In genomic region chr12:102874819-102875218, GRCh38 we compare ENCODE assay signal across 24 cellular contexts. TPM values are rescaled to one million over a fixed set of nuclear protein-coding genes. Genes with fewer than 3 reads are reported as not detected.
"Had no signal": no experiment of that assay in that cellular context is flagged by ENCODE, and none has a peak within 500 bp of the region (broad histone marks: within the 10 kb centered on the region; RNA-seq: fewer than 3 reads in every experiment).

No MANE protein-coding gene starts in this region.

- H3K36me3 Mint-ChIP-seq: activated naive CD4-positive, alpha-beta T cell treated with anti-CD3 and anti-CD28 coated beads, Interleukin-2, amount 50 U/mL, for 72 hours; memory B cell; naive thymus-derived CD4-positive, alpha-beta T cell; stimulated activated effector memory CD8-positive, alpha-beta T cell treated with anti-CD3 and anti-CD28 coated beads, Interleukin-12 subunit alpha, Interleukin-12 subunit beta, amount 100 ng/mL, for 72 hours had no signal

- H3K4me3 Mint-ChIP-seq: memory B cell; naive thymus-derived CD4-positive, alpha-beta T cell; stimulated activated effector memory CD8-positive, alpha-beta T cell treated with anti-CD3 and anti-CD28 coated beads, Interleukin-12 subunit alpha, Interleukin-12 subunit beta, amount 100 ng/mL, for 72 hours had no signal

- H3K27ac ChIP-seq: esophagus squamous epithelium, left lung, psoas muscle, right lobe of liver, SJCRH30, stomach, VCaP had no signal

- H3K4me3 ChIP-seq: adrenal gland, esophagus squamous epithelium, left lung, psoas muscle, right lobe of liver, SJCRH30, smooth muscle cell, stomach had no signal

- H3K9me3 Mint-ChIP-seq: memory B cell; stimulated activated effector memory CD8-positive, alpha-beta T cell treated with anti-CD3 and anti-CD28 coated beads, Interleukin-12 subunit alpha, Interleukin-12 subunit beta, amount 100 ng/mL, for 72 hours had no signal

- H3K4me1 ChIP-seq: left lung, psoas muscle, right lobe of liver, SJCRH30 had no signal

- ATAC-seq: activated naive CD4-positive, alpha-beta T cell treated with anti-CD3 and anti-CD28 coated beads, Interleukin-2, amount 50 U/mL, for 72 hours; left lung; naive thymus-derived CD4-positive, alpha-beta T cell; psoas muscle; stimulated activated effector memory CD8-positive, alpha-beta T cell treated with anti-CD3 and anti-CD28 coated beads, Interleukin-12 subunit alpha, Interleukin-12 subunit beta, amount 100 ng/mL, for 72 hours had no signal

- H3K27me3 ChIP-seq: adrenal gland, esophagus squamous epithelium, left lung, right lobe of liver, SJCRH30 had no signal

- H3K4me2 ChIP-seq: smooth muscle cell had no signal

- H3K36me3 ChIP-seq: adrenal gland, esophagus squamous epithelium, left lung, SJCRH30, stomach had no signal

- H3K9me3 ChIP-seq: adrenal gland, esophagus squamous epithelium, left lung, psoas muscle, right lobe of liver, SJCRH30, stomach had no signal

- DNase-seq: activated CD4-positive, alpha-beta T cell treated with anti-CD3 and anti-CD28 coated beads, Interleukin-2, amount 50 U/mL, for 1 hour; activated CD4-positive, CD25-positive, alpha-beta regulatory T cell treated with anti-CD3 and anti-CD28 coated beads, Interleukin-2, amount 50 U/mL, for 72 hours; activated CD8-positive, alpha-beta memory T cell treated with anti-CD3 and anti-CD28 coated beads, Interleukin-2, amount 50 U/mL, for 4 hours; activated effector memory CD4-positive, alpha-beta T cell treated with anti-CD3 and anti-CD28 coated beads, Interleukin-2, amount 50 U/mL, for 16 hours; activated T-cell treated with anti-CD3 and anti-CD28 coated beads, Interleukin-2, amount 50 U/mL, for 48 hours; effector CD8-positive, alpha-beta T cell; esophagus squamous epithelium; glutamatergic neuron; left lung; naive thymus-derived CD4-positive, alpha-beta T cell; right lobe of liver; SJCRH30; stimulated activated CD4-positive, alpha-beta T cell treated with anti-CD3 and anti-CD28 coated beads, Interleukin-4, amount 100 ng/mL, for 24 hours; stomach; T-helper 2 cell had no signal

- H3K4me1 Mint-ChIP-seq: stimulated activated effector memory CD8-positive, alpha-beta T cell treated with anti-CD3 and anti-CD28 coated beads, Interleukin-12 subunit alpha, Interleukin-12 subunit beta, amount 100 ng/mL, for 72 hours had no signal

- H3K27ac Mint-ChIP-seq: activated naive CD4-positive, alpha-beta T cell treated with anti-CD3 and anti-CD28 coated beads, Interleukin-2, amount 50 U/mL, for 72 hours; memory B cell; naive thymus-derived CD4-positive, alpha-beta T cell; stimulated activated effector memory CD8-positive, alpha-beta T cell treated with anti-CD3 and anti-CD28 coated beads, Interleukin-12 subunit alpha, Interleukin-12 subunit beta, amount 100 ng/mL, for 72 hours had no signal

RNA-seq across cellular contexts. Expression of gene PAH, which starts 42.2 kb away (rescaled TPM):
- total RNA-seq: endothelial cell of umbilical vein; esophagus squamous epithelium; left lung; naive thymus-derived CD4-positive, alpha-beta T cell; SJCRH30; smooth muscle cell had no signal
- polyA plus RNA-seq: endothelial cell of umbilical vein; keratinocyte; naive thymus-derived CD4-positive, alpha-beta T cell; smooth muscle cell had no signal
